Comparison of ENCODE assay signal across 1 cellular context in the genomic region with DNA sequence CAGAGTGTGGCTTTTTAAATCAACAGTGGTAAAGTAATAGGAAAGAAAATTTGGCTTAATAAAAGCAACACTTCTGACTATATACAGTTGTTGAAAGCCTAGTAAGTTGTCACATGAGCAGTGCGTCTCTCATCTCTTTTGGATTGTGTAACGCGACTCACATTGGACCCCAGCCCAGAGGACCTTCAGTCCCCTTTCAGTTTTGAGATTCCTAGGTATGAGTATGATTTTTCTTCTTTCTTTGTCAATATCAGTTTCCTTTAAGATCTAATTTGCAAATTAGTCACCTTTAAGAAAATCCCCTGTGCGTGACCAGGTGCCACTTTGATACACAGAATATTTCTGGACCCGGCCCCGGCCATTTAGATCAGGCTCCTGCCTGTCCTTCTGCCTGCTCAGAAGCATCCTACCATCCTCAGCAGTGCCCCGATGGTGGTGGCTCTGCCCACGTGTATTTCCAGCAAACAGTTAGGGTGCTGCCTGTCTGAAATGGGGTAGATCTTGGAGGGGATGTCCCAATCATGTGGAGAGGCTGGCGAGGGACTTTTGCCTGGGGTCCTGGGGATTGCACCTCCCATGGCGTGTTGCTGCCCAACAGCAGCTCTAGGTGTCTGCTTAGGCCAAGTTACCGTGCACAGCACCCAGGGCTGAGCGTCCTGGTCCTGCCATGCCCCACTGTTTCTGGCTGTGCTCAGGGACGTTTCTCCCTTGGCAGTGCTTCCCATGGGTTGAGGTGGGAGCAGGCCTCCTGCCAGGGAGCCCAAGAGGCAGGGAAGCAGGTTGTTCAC.
TF ChIP-seq lines count a peak whose summit lies in the region.

No MANE protein-coding gene starts in this region.

TF ChIP-seq in GM23338, 12 proteins besides CTCF, POLR2A, EP300 and RAD21 (continued from another document):
- TF ChIP-seq, protein P1, sequence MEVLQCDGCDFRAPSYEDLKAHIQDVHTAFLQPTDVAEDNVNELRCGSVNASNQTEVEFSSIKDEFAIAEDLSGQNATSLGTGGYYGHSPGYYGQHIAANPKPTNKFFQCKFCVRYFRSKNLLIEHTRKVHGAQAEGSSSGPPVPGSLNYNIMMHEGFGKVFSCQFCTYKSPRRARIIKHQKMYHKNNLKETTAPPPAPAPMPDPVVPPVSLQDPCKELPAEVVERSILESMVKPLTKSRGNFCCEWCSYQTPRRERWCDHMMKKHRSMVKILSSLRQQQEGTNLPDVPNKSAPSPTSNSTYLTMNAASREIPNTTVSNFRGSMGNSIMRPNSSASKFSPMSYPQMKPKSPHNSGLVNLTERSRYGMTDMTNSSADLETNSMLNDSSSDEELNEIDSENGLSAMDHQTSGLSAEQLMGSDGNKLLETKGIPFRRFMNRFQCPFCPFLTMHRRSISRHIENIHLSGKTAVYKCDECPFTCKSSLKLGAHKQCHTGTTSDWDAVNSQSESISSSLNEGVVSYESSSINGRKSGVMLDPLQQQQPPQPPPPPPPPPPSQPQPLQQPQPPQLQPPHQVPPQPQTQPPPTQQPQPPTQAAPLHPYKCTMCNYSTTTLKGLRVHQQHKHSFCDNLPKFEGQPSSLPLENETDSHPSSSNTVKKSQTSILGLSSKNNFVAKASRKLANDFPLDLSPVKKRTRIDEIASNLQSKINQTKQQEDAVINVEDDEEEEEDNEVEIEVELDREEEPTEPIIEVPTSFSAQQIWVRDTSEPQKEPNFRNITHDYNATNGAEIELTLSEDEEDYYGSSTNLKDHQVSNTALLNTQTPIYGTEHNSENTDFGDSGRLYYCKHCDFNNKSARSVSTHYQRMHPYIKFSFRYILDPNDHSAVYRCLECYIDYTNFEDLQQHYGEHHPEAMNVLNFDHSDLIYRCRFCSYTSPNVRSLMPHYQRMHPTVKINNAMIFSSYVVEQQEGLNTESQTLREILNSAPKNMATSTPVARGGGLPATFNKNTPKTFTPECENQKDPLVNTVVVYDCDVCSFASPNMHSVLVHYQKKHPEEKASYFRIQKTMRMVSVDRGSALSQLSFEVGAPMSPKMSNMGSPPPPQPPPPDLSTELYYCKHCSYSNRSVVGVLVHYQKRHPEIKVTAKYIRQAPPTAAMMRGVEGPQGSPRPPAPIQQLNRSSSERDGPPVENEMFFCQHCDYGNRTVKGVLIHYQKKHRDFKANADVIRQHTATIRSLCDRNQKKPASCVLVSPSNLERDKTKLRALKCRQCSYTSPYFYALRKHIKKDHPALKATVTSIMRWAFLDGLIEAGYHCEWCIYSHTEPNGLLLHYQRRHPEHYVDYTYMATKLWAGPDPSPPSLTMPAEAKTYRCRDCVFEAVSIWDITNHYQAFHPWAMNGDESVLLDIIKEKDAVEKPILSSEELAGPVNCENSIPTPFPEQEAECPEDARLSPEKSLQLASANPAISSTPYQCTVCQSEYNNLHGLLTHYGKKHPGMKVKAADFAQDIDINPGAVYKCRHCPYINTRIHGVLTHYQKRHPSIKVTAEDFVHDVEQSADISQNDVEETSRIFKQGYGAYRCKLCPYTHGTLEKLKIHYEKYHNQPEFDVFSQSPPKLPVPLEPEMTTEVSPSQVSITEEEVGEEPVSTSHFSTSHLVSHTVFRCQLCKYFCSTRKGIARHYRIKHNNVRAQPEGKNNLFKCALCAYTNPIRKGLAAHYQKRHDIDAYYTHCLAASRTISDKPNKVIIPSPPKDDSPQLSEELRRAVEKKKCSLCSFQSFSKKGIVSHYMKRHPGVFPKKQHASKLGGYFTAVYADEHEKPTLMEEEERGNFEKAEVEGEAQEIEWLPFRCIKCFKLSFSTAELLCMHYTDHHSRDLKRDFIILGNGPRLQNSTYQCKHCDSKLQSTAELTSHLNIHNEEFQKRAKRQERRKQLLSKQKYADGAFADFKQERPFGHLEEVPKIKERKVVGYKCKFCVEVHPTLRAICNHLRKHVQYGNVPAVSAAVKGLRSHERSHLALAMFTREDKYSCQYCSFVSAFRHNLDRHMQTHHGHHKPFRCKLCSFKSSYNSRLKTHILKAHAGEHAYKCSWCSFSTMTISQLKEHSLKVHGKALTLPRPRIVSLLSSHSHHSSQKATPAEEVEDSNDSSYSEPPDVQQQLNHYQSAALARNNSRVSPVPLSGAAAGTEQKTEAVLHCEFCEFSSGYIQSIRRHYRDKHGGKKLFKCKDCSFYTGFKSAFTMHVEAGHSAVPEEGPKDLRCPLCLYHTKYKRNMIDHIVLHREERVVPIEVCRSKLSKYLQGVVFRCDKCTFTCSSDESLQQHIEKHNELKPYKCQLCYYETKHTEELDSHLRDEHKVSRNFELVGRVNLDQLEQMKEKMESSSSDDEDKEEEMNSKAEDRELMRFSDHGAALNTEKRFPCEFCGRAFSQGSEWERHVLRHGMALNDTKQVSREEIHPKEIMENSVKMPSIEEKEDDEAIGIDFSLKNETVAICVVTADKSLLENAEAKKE (CRISPR knock-in tag; IDR thresholded peaks at IDR 0.05): no peak
TF ChIP-seq in GM23338: peak in this region for 0.
